6 cellular contexts compared by ENCODE assay signal in genomic region chr11:32616903-32617302, GRCh38.
"Had no signal": no experiment of that assay in that cellular context is flagged by ENCODE, and none has a peak within 500 bp of the region (broad histone marks: within the 10 kb centered on the region; RNA-seq: fewer than 3 reads in every experiment).

No MANE protein-coding gene starts in this region.

- H3K27ac ChIP-seq: HL-60 had no signal

- H3K4me3 Mint-ChIP-seq: IgD-negative memory B cell had no signal

- DNase-seq: IMR-90, KBM-7 had no signal

- H3K36me3 Mint-ChIP-seq: IgD-negative memory B cell had no signal

- H3K27ac Mint-ChIP-seq: IgD-negative memory B cell had no signal

- H3K4me3 ChIP-seq: K562 had no signal

- ATAC-seq: HepG2, K562 had no signal

- H3K4me1 Mint-ChIP-seq: IgD-negative memory B cell had no signal
